ENCODE assay signal across 8 cellular contexts in the genomic region with DNA sequence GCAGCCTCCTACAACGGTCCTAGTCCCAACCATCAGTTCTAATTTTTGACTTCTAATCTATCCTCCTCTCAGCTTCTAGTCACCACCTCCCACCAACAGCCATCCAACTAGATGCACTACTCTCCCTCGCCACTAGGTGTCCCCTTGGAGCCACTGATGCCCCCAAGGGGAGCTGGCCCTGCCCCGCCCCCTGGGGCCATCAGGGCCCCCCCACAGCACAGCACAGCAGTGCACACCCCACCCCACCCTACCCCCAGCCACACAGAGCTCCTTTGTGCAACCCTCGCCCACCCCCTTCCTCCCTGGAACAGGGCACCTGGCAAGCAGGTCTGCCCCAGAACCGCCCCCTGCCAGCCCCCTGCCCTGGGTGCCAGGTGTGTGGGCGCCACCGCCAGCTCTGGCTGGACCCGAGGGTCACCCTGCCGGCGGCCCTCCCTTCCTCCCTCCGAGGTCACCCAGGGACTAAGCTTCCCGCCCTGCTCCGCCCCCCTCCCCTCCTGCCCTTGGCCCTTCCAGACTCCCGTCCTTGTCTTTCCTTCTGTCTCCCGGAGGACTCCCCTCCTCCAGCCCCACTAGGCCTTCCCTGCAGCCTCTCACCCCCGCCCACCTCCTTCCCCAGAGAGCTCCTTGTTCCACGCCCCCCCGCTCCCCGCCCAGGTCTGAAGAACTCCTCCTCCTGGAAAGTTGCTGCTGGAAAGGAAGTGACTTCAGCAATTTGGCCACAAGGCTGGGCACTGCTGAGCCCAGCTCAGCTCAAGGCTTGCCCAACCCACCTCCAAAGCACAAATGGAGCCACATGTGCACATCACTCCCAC. TPM values are rescaled to one million over a fixed set of nuclear protein-coding genes. Genes with fewer than 3 reads are reported as not detected.
DNase-seq lines count a peak whose midpoint lies in the region; ATAC-seq and TF ChIP-seq lines count a peak whose summit lies in the region.

No MANE protein-coding gene starts in this region.

- H3K27ac ChIP-seq in HEK293 (ENCODE audit: extremely low read depth, low read depth, low read length) (no peak overlapping the region), fibroblast of lung (ENCODE audit: insufficient read depth, low read length) (peak overlapping the region; percentile 47)
- no peak overlapping the region for H3K27ac ChIP-seq in naive thymus-derived CD4-positive, alpha-beta T cell (ENCODE audit: low read depth, low read length)

- CTCF ChIA-PET in HEK293 (lab: Yijun Ruan, JAX): interaction anchor here (0.6 to 6.6 kb wide), 57 partner anchors 8 to 996 kb away, joined by 3 to 111 read pairs (median 4); a partner anchor contains a TSS
- CTCF ChIA-PET in naive thymus-derived CD4-positive, alpha-beta T cell (lab: Charles Lee): interaction anchor here (0.6 to 5.0 kb wide), 30 partner anchors 10 to 169 kb away, joined by 3 to 64 read pairs (median 4); a partner anchor contains a TSS

- H3K27me3 Mint-ChIP-seq in CD14-positive monocyte (ENCODE audit: low read depth in 3 of 3): peaks cover 0 to 6% (median 4%) of the 10 kb centered on the region in 3 donors
- H3K27me3 Mint-ChIP-seq in naive thymus-derived CD4-positive, alpha-beta T cell: no peaks in the 10 kb centered on the region

- H3K36me3 ChIP-seq in HEK293 (ENCODE audit: control insufficient read depth in 2 of 2, insufficient read depth in 1 of 2, low read length in 2 of 2): peaks cover 0 to 24% of the 10 kb centered on the region in 2 experiments; a peak in 2 of 3 replicates
- peaks cover 5% of the 10 kb centered on the region for H3K36me3 ChIP-seq in fibroblast of lung (ENCODE audit: control insufficient read depth, insufficient read depth, low read length)
- H3K36me3 ChIP-seq in naive thymus-derived CD4-positive, alpha-beta T cell (ENCODE audit: control insufficient read depth in 2 of 3, insufficient read depth in 3 of 3, low read length in 3 of 3): peaks cover 0 to 17% (median 0%) of the 10 kb centered on the region in 3 experiments

- peaks cover 10% of the 10 kb centered on the region for H3K79me2 ChIP-seq in fibroblast of lung (ENCODE audit: control insufficient read depth, insufficient read depth, low read length)

- peak overlapping the region; percentile 51 for H3K4me2 ChIP-seq in fibroblast of lung (ENCODE audit: extremely low read depth, insufficient read depth, low read length)

- H3K9me3 ChIP-seq in HEK293 (ENCODE audit: control insufficient read depth, insufficient read depth, low read depth, low read length) (no peaks in the 10 kb centered on the region), fibroblast of lung (ENCODE audit: control insufficient read depth, insufficient read depth, low read depth, low read length) (no peaks in the 10 kb centered on the region)
- no peaks in the 10 kb centered on the region for H3K9me3 ChIP-seq in naive thymus-derived CD4-positive, alpha-beta T cell (ENCODE audit: control insufficient read depth in 2 of 3, low read length in 3 of 3)

- DNase-seq in CD14-positive monocyte (ENCODE audit: low spot score) (peak; percentile 79), OCI-M2 (lab: John Stamatoyannopoulos, UW; ENCODE audit: unreplicated experiment) (peak; percentile 14), fibroblast of lung (ENCODE audit: low read depth in 2 of 2) (peak; percentile 95 to 96)
- peak; percentile 85 to 86 for DNase-seq in activated T-cell treated with anti-CD3 and anti-CD28 coated beads, Interleukin-2, amount 50 U/mL, for 48 hours
- DNase-seq in naive thymus-derived CD4-positive, alpha-beta T cell: peak; percentile 51 to 79 (median 65)
- peak; percentile 49 to 63 for DNase-seq in stimulated activated CD8-positive, alpha-beta memory T cell treated with anti-CD3 and anti-CD28 coated beads, Interleukin-7, amount 100 ng/mL, for 48 hours (ENCODE audit: extremely low read depth in 1 of 2, low read depth in 1 of 2)

- ATAC-seq in naive thymus-derived CD4-positive, alpha-beta T cell: peak; percentile 87
- no peak for ATAC-seq in GM19023 (IDR thresholded peaks at IDR 0.05; ENCODE audit: unreplicated experiment)

- POLR2A ChIA-PET in HEK293 (lab: Yijun Ruan, JAX): interaction anchor here (0.7 to 2.7 kb wide), 15 partner anchors 9 to 113 kb away, joined by 3 to 62 read pairs (median 5); a partner anchor contains a TSS
- POLR2A ChIA-PET in naive thymus-derived CD4-positive, alpha-beta T cell (lab: Charles Lee): interaction anchor here (0.6 to 2.5 kb wide), 8 partner anchors 27 to 199 kb away, joined by 3 to 11 read pairs (median 4); a partner anchor contains a TSS

- TF ChIP-seq CTCF in CD14-positive monocyte (IDR thresholded peaks at IDR 0.05) (peak; percentile 99), HEK293 (tag by site-specific recombination; IDR thresholded peaks at IDR 0.05) (peak; percentile 85), fibroblast of lung (conservative IDR thresholded peaks at IDR 0.05 in 1 of 2, IDR thresholded peaks at IDR 0.05 in 1 of 2; ENCODE audit: low read depth in 1 of 2, low read length in 2 of 2) (peak; percentile 81 to 86)

- peaks cover 26% of the 10 kb centered on the region for H3K4me1 Mint-ChIP-seq in CD14-positive monocyte
- peaks cover 23 to 56% (median 46%) of the 10 kb centered on the region in 7 donors for H3K4me1 Mint-ChIP-seq in naive thymus-derived CD4-positive, alpha-beta T cell

- H3K27ac Mint-ChIP-seq in CD14-positive monocyte: peak overlapping the region; percentile 73 to 90 (median 84)
- H3K27ac Mint-ChIP-seq in naive thymus-derived CD4-positive, alpha-beta T cell: peak overlapping the region; percentile 32 to 98 (median 81)

- no peaks in the 10 kb centered on the region for H3K27me3 ChIP-seq in fibroblast of lung (ENCODE audit: control insufficient read depth, insufficient read depth, low read length)
- no peaks in the 10 kb centered on the region for H3K27me3 ChIP-seq in naive thymus-derived CD4-positive, alpha-beta T cell (ENCODE audit: control insufficient read depth in 2 of 2, insufficient read depth in 2 of 2, low read length in 2 of 2)

- no peaks in the 10 kb centered on the region for H3K9me3 Mint-ChIP-seq in CD14-positive monocyte
- H3K9me3 Mint-ChIP-seq in naive thymus-derived CD4-positive, alpha-beta T cell: peaks cover 0 to 1% (median 0%) of the 10 kb centered on the region in 11 donors

- no peaks in the 10 kb centered on the region for H4K20me1 ChIP-seq in fibroblast of lung (ENCODE audit: control insufficient read depth, extremely low read depth, insufficient read depth, low read length)

- H2AFZ ChIP-seq in fibroblast of lung (ENCODE audit: low read length): no peak overlapping the region

- H3K9ac ChIP-seq in fibroblast of lung (ENCODE audit: insufficient read depth, low read length): no peak overlapping the region

- H3K36me3 Mint-ChIP-seq in CD14-positive monocyte: peaks cover 4 to 5% of the 10 kb centered on the region in 2 donors
- H3K36me3 Mint-ChIP-seq in naive thymus-derived CD4-positive, alpha-beta T cell: peaks cover 0 to 8% (median 4%) of the 10 kb centered on the region in 5 donors

- H3K4me1 ChIP-seq in HEK293 (ENCODE audit: control insufficient read depth, insufficient read depth, low read length) (no peaks in the 10 kb centered on the region), fibroblast of lung (ENCODE audit: control insufficient read depth, extremely low read depth, insufficient read depth, low read length) (peaks cover 46% of the 10 kb centered on the region)
- peaks cover 8 to 16% of the 10 kb centered on the region in 2 donors for H3K4me1 ChIP-seq in naive thymus-derived CD4-positive, alpha-beta T cell (ENCODE audit: control insufficient read depth in 2 of 2, insufficient read depth in 2 of 2, low read length in 2 of 2)

- intact Hi-C loops in CD14-positive monocyte (cut with micrococcal nuclease): loop anchor here (1.0 to 5.0 kb wide), 4 partner anchors 46 to 110 kb away; a partner anchor contains a TSS
- intact Hi-C loops in naive thymus-derived CD4-positive, alpha-beta T cell (cut with micrococcal nuclease): loop anchor here (1.0 kb wide), 6 partner anchors 11 to 154 kb away; no protein-coding TSS in a partner anchor

- H3K4me3 ChIP-seq in HEK293 (ENCODE audit: low read depth, low read length): peak overlapping the region; percentile 10
- H3K4me3 ChIP-seq in fibroblast of lung (replicated peaks in 1 of 4; ENCODE audit: control extremely low read depth in 1 of 4, insufficient read depth in 1 of 4, low read depth in 3 of 4, low read length in 4 of 4): peak overlapping the region in 1 of 4 experiments; percentile 22
- no peak overlapping the region for H3K4me3 ChIP-seq in naive thymus-derived CD4-positive, alpha-beta T cell (ENCODE audit: low read length)

- H3K4me3 Mint-ChIP-seq in CD14-positive monocyte: peak overlapping the region; percentile 61 to 74
- H3K4me3 Mint-ChIP-seq in naive thymus-derived CD4-positive, alpha-beta T cell: peak overlapping the region; percentile 14 to 88 (median 67)

TF ChIP-seq in HEK293, 187 proteins besides CTCF, POLR2A, EP300 and RAD21 (continues in another document):
- TF ChIP-seq FEZF1 (tag by site-specific recombination; IDR thresholded peaks at IDR 0.05) (no peak), ZNF112 (tag by site-specific recombination; IDR thresholded peaks at IDR 0.05) (no peak), ZNF473 (tag by site-specific recombination; IDR thresholded peaks at IDR 0.05) (no peak), ZNF354C (tag by site-specific recombination; IDR thresholded peaks at IDR 0.05; ENCODE audit: borderline replicate concordance, low read depth) (no peak), ZNF777 (tag by site-specific recombination; IDR thresholded peaks at IDR 0.05; ENCODE audit: borderline replicate concordance) (no peak)
- TF ChIP-seq, protein P1, sequence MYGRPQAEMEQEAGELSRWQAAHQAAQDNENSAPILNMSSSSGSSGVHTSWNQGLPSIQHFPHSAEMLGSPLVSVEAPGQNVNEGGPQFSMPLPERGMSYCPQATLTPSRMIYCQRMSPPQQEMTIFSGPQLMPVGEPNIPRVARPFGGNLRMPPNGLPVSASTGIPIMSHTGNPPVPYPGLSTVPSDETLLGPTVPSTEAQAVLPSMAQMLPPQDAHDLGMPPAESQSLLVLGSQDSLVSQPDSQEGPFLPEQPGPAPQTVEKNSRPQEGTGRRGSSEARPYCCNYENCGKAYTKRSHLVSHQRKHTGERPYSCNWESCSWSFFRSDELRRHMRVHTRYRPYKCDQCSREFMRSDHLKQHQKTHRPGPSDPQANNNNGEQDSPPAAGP (tag by site-specific recombination; IDR thresholded peaks at IDR 0.05): peak; percentile 43; the same call in 1 of the 2 replicates

RNA-seq across cellular contexts. Expression of a gene that starts 47.0 kb away (rescaled TPM):
- polyA plus RNA-seq in CD14-positive monocyte: under 1 TPM; 0.16 to 0.30 TPM
- total RNA-seq in fibroblast of lung: 5.1 and 6.9 TPM in 2 replicates
- polyA plus RNA-seq in fibroblast of lung: 3.1 and 4.2 TPM in 2 replicates
- polyA plus RNA-seq in fibroblast of lung (2012): 12.4 and 22.9 TPM in 2 replicates
- 17.7 and 33.1 TPM in 2 replicates for polyA minus RNA-seq in fibroblast of lung (ENCODE audit: low replicate concordance)
- 10 to 100 TPM; 18.4 to 38.8 (median 21.3) TPM for total RNA-seq in naive thymus-derived CD4-positive, alpha-beta T cell
- 1 to 10 TPM in 1 of 2 donors, under 1 TPM in 1; 0.90 to 2.0 TPM for polyA plus RNA-seq in naive thymus-derived CD4-positive, alpha-beta T cell

Comparison
In these comparisons a context has a peak if more than half of its experiments do, and no peak if none do; other contexts are left out.
1. DNase-seq: peak in every context shown above with its lines; median percentile 96 in fibroblast of lung; 86 in activated T-cell treated with anti-CD3 and anti-CD28 coated beads, Interleukin-2, amount 50 U/mL, for 48 hours; 79 in CD14-positive monocyte; 65 in naive thymus-derived CD4-positive, alpha-beta T cell; 56 in stimulated activated CD8-positive, alpha-beta memory T cell treated with anti-CD3 and anti-CD28 coated beads, Interleukin-7, amount 100 ng/mL, for 48 hours; 14 in OCI-M2.